ENCODE assay signal across 18 cellular contexts in the genomic region with DNA sequence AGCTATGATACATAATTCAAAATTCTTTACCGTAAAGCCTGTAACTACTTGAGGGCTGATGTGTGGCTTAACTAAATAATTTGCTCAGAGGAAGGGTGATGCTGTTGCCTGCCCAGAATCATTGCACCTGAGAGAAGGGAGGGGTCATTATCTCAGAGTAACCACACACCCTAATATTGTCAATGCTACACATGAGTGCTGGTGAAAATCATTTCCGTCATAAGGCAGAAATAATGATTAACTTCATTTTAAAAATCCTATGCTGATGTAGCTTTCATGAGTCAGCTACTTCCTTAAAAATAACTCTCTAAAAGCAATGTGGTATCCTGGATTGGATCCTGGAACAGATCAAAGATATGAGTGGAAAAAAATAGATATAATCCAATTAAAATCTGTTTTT.
"Had no signal": no experiment of that assay in that cellular context is flagged by ENCODE, and none has a peak within 500 bp of the region (broad histone marks: within the 10 kb centered on the region; RNA-seq: fewer than 3 reads in every experiment).

No MANE protein-coding gene starts in this region.

- H3K27me3 ChIP-seq: body of pancreas, dorsolateral prefrontal cortex, upper lobe of right lung had no signal

- H3K4me3 Mint-ChIP-seq: activated naive CD8-positive, alpha-beta T cell treated with anti-CD3 and anti-CD28 coated beads, Interleukin-2, amount 10 ng/mL, durations not matched to agents 7 days and 5 days; activated T-helper 17 cell treated with anti-CD3 and anti-CD28 coated beads, Interleukin-2, amount 50 U/mL, for 72 hours; nephron; stimulated activated naive CD8-positive, alpha-beta T cell treated with anti-CD3 and anti-CD28 coated beads, Interleukin-15, amount 100 ng/mL, for 72 hours had no signal

- FAIRE-seq: colon, frontal cortex had no signal

- H3K27ac ChIP-seq: body of pancreas, dorsolateral prefrontal cortex, lower lobe of right lung, upper lobe of right lung had no signal

- H3K4me3 ChIP-seq: body of pancreas, dorsolateral prefrontal cortex, lower lobe of right lung, upper lobe of right lung had no signal

- H3K4me1 ChIP-seq: lower lobe of right lung, upper lobe of right lung had no signal

- H3K27me3 Mint-ChIP-seq: activated naive CD8-positive, alpha-beta T cell treated with anti-CD3 and anti-CD28 coated beads, Interleukin-2, amount 10 ng/mL, durations not matched to agents 7 days and 5 days; activated T-helper 17 cell treated with anti-CD3 and anti-CD28 coated beads, Interleukin-2, amount 50 U/mL, for 72 hours; stimulated activated naive CD8-positive, alpha-beta T cell treated with anti-CD3 and anti-CD28 coated beads, Interleukin-15, amount 100 ng/mL, for 72 hours had no signal

- H3K9me3 Mint-ChIP-seq: activated naive CD8-positive, alpha-beta T cell treated with anti-CD3 and anti-CD28 coated beads, Interleukin-2, amount 10 ng/mL, durations not matched to agents 7 days and 5 days; activated T-helper 17 cell treated with anti-CD3 and anti-CD28 coated beads, Interleukin-2, amount 50 U/mL, for 72 hours; nephron had no signal

- H3K36me3 Mint-ChIP-seq: activated naive CD8-positive, alpha-beta T cell treated with anti-CD3 and anti-CD28 coated beads, Interleukin-2, amount 10 ng/mL, durations not matched to agents 7 days and 5 days had no signal

- H3K9me3 ChIP-seq: body of pancreas, lower lobe of right lung, upper lobe of right lung had no signal

- DNase-seq: activated CD4-positive, alpha-beta T cell treated with anti-CD3 and anti-CD28 coated beads, Interleukin-2, amount 50 U/mL, for 4 hours; activated naive CD4-positive, alpha-beta T cell; activated naive CD8-positive, alpha-beta T cell treated with anti-CD3 and anti-CD28 coated beads, Interleukin-2, amount 10 ng/mL, durations not matched to agents 7 days and 5 days; amygdala; body of pancreas; dorsolateral prefrontal cortex; head of caudate nucleus; lower lobe of right lung; midbrain; nucleus accumbens; posterior cingulate gyrus; stimulated activated CD4-positive, alpha-beta T cell treated with anti-CD3 and anti-CD28 coated beads, Interleukin-2, amount 100 ng/mL, for 48 hours; stimulated activated naive CD8-positive, alpha-beta T cell treated with anti-CD3 and anti-CD28 coated beads, Interleukin-15, amount 100 ng/mL, for 72 hours; upper lobe of right lung had no signal

- H3K4me1 Mint-ChIP-seq: activated naive CD8-positive, alpha-beta T cell treated with anti-CD3 and anti-CD28 coated beads, Interleukin-2, amount 10 ng/mL, durations not matched to agents 7 days and 5 days; activated T-helper 17 cell treated with anti-CD3 and anti-CD28 coated beads, Interleukin-2, amount 50 U/mL, for 72 hours; stimulated activated naive CD8-positive, alpha-beta T cell treated with anti-CD3 and anti-CD28 coated beads, Interleukin-15, amount 100 ng/mL, for 72 hours had no signal

- H3K36me3 ChIP-seq: lower lobe of right lung, upper lobe of right lung had no signal

- H3K27ac Mint-ChIP-seq: activated naive CD8-positive, alpha-beta T cell treated with anti-CD3 and anti-CD28 coated beads, Interleukin-2, amount 10 ng/mL, durations not matched to agents 7 days and 5 days; activated T-helper 17 cell treated with anti-CD3 and anti-CD28 coated beads, Interleukin-2, amount 50 U/mL, for 72 hours; nephron; stimulated activated naive CD8-positive, alpha-beta T cell treated with anti-CD3 and anti-CD28 coated beads, Interleukin-15, amount 100 ng/mL, for 72 hours had no signal

- ATAC-seq: activated T-helper 17 cell treated with anti-CD3 and anti-CD28 coated beads, Interleukin-2, amount 50 U/mL, for 72 hours; body of pancreas; lower lobe of right lung; stimulated activated naive CD8-positive, alpha-beta T cell treated with anti-CD3 and anti-CD28 coated beads, Interleukin-15, amount 100 ng/mL, for 72 hours; upper lobe of right lung had no signal
